Comparison of ENCODE assay signal across 1 cellular context in the genomic region with DNA sequence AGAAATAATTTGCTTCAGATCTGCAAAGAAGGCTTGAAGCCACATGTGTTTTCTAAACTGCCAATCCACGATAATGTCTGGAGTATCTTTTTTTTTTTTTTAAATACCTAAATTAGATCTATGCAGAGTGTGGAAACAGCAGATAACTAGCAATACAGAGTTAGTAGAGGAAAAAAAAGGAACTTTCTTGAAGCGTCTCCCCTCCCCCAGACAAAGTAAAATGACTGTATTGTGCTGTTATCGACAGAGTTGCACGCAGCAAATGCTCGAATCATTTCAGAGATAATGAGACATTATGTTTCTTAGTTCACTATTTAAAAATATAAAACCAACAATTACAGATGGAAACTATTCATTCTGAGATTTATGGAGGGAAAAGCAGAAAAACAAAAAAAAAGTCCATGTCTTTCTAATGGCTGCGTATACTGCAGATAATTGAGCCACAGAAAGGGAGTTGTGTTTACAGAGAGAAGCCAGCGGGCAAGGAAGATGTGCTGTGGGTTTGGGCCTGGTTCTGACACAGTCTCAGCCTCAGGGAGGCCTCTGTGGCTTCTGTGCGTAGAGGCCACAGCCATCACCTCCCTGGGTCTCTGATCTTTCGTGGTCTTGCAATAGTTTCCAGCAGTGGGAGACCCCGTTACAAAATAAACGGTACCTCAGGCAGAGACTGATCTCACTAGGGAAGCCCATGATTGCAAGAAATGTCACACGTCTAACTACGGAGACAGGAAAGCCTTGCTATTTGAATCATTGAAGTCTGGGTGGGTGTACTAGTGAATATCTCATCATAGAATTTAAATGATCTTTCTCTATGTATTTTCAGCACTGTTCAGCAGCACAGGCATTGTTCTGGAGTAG.
TF ChIP-seq lines count a peak whose summit lies in the region.

No MANE protein-coding gene starts in this region.

TF ChIP-seq in K562, 482 proteins besides CTCF, POLR2A, EP300 and RAD21 (continued from another document and continues in another):
- TF ChIP-seq, protein P1, sequence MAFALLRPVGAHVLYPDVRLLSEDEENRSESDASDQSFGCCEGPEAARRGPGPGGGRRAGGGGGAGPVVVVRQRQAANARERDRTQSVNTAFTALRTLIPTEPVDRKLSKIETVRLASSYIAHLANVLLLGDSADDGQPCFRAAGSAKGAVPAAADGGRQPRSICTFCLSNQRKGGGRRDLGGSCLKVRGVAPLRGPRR (CRISPR knock-in tag; IDR thresholded peaks at IDR 0.05), result no peak
- TF ChIP-seq ATF3 (IDR thresholded peaks at IDR 0.05), result peak; percentile 20; the same call in 1 of the 2 replicates
- no peak for TF ChIP-seq ATF3 (CRISPR knock-in tag; conservative IDR thresholded peaks at IDR 0.05)
- TF ChIP-seq NR1H2 (CRISPR knock-in tag; IDR thresholded peaks at IDR 0.05), result no peak
- TF ChIP-seq, protein P2, sequence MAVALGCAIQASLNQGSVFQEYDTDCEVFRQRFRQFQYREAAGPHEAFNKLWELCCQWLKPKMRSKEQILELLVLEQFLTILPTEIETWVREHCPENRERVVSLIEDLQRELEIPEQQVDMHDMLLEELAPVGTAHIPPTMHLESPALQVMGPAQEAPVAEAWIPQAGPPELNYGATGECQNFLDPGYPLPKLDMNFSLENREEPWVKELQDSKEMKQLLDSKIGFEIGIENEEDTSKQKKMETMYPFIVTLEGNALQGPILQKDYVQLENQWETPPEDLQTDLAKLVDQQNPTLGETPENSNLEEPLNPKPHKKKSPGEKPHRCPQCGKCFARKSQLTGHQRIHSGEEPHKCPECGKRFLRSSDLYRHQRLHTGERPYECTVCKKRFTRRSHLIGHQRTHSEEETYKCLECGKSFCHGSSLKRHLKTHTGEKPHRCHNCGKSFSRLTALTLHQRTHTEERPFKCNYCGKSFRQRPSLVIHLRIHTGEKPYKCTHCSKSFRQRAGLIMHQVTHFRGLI (CRISPR knock-in tag; IDR thresholded peaks at IDR 0.05), result no peak
- peak; percentile 32; the same call in 1 of the 2 replicates for TF ChIP-seq CEBPB (tag; IDR thresholded peaks at IDR 0.05)
- peak; percentile 54 for TF ChIP-seq CREM (IDR thresholded peaks at IDR 0.05; ENCODE audit: low read depth)
- TF ChIP-seq ADNP (tag; IDR thresholded peaks at IDR 0.05), result 0 out of 2 replicates have a peak, but pooled peaks have one; percentile 7
- TF ChIP-seq ZNF76 (CRISPR knock-in tag; IDR thresholded peaks at IDR 0.05; ENCODE audit: borderline replicate concordance), result peak; percentile 44; the same call in 1 of the 2 replicates
- TF ChIP-seq MBD2 (IDR thresholded peaks at IDR 0.05; ENCODE audit: borderline replicate concordance, low read depth), result 0 out of 2 replicates have a peak, but pooled peaks have one; percentile 5
- no peak for TF ChIP-seq SRSF1 (IDR thresholded peaks at IDR 0.05; ENCODE audit: low read depth, low read length)
- peak; percentile 81 for TF ChIP-seq ZNF197 (CRISPR knock-in tag; IDR thresholded peaks at IDR 0.05; ENCODE audit: low read depth)
- TF ChIP-seq DIDO1 (tag; IDR thresholded peaks at IDR 0.05; ENCODE audit: low read depth), result no peak
- peak; percentile 51 for TF ChIP-seq TBP (optimal IDR thresholded peaks at IDR 0.05; ENCODE audit: low read depth, low read length)
- TF ChIP-seq STAT5A (IDR thresholded peaks at IDR 0.05; ENCODE audit: borderline replicate concordance, low read length), result peak; percentile 76
- peak; percentile 67 to 71; a peak in 2 of 4 replicates for TF ChIP-seq ARNT (IDR thresholded peaks at IDR 0.05)
- TF ChIP-seq, protein P3, sequence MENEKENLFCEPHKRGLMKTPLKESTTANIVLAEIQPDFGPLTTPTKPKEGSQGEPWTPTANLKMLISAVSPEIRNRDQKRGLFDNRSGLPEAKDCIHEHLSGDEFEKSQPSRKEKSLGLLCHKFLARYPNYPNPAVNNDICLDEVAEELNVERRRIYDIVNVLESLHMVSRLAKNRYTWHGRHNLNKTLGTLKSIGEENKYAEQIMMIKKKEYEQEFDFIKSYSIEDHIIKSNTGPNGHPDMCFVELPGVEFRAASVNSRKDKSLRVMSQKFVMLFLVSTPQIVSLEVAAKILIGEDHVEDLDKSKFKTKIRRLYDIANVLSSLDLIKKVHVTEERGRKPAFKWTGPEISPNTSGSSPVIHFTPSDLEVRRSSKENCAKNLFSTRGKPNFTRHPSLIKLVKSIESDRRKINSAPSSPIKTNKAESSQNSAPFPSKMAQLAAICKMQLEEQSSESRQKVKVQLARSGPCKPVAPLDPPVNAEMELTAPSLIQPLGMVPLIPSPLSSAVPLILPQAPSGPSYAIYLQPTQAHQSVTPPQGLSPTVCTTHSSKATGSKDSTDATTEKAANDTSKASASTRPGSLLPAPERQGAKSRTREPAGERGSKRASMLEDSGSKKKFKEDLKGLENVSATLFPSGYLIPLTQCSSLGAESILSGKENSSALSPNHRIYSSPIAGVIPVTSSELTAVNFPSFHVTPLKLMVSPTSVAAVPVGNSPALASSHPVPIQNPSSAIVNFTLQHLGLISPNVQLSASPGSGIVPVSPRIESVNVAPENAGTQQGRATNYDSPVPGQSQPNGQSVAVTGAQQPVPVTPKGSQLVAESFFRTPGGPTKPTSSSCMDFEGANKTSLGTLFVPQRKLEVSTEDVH (IDR thresholded peaks at IDR 0.05; ENCODE audit: low read depth, partially characterized antibody), result peak; percentile 21
- 0 out of 2 replicates have a peak, but pooled peaks have one; percentile 43 for TF ChIP-seq RB1 (IDR thresholded peaks at IDR 0.05; ENCODE audit: low read depth)
- TF ChIP-seq NCOA2 (IDR thresholded peaks at IDR 0.05; ENCODE audit: partially characterized antibody in 2 of 2), result peak in 1 of 2 experiments; percentile 58
- peak; percentile 90 for TF ChIP-seq MEF2D (tag; conservative IDR thresholded peaks at IDR 0.05; ENCODE audit: low read depth)
- TF ChIP-seq TCF7L2 (IDR thresholded peaks at IDR 0.05; ENCODE audit: low read depth, low read length), result no peak
- TF ChIP-seq CC2D1A (IDR thresholded peaks at IDR 0.05), result peak; percentile 40; the same call in 1 of the 2 replicates
- peak; percentile 80 for TF ChIP-seq RNF2 (IDR thresholded peaks at IDR 0.05)
- peak; percentile 86 for TF ChIP-seq SMARCA4 (IDR thresholded peaks at IDR 0.05)
- peak in 1 of 2 experiments; percentile 26; a peak in 1 of 4 replicates for TF ChIP-seq RCOR1 (IDR thresholded peaks at IDR 0.05; ENCODE audit: borderline replicate concordance in 1 of 2, low read depth in 2 of 2, low read length in 2 of 2)
- TF ChIP-seq ESRRB (CRISPR knock-in tag; IDR thresholded peaks at IDR 0.05; ENCODE audit: borderline replicate concordance), result no peak
- TF ChIP-seq, protein P4, sequence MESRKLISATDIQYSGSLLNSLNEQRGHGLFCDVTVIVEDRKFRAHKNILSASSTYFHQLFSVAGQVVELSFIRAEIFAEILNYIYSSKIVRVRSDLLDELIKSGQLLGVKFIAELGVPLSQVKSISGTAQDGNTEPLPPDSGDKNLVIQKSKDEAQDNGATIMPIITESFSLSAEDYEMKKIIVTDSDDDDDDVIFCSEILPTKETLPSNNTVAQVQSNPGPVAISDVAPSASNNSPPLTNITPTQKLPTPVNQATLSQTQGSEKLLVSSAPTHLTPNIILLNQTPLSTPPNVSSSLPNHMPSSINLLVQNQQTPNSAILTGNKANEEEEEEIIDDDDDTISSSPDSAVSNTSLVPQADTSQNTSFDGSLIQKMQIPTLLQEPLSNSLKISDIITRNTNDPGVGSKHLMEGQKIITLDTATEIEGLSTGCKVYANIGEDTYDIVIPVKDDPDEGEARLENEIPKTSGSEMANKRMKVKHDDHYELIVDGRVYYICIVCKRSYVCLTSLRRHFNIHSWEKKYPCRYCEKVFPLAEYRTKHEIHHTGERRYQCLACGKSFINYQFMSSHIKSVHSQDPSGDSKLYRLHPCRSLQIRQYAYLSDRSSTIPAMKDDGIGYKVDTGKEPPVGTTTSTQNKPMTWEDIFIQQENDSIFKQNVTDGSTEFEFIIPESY (CRISPR knock-in tag; IDR thresholded peaks at IDR 0.05), result no peak
- TF ChIP-seq GATAD2A (IDR thresholded peaks at IDR 0.05), result peak; percentile 75; the same call in 1 of the 2 replicates
- TF ChIP-seq RBM25 (IDR thresholded peaks at IDR 0.05; ENCODE audit: low read depth, low read length, severe bottlenecking), result no peak
- TF ChIP-seq CTCFL (IDR thresholded peaks at IDR 0.05; ENCODE audit: borderline replicate concordance, insufficient read depth, low read depth, low read length, poor library complexity, severe bottlenecking), result no peak
- no peak for TF ChIP-seq ZNF282 (CRISPR knock-in tag; IDR thresholded peaks at IDR 0.05)
- peak; percentile 90 for TF ChIP-seq HDAC3 (IDR thresholded peaks at IDR 0.05; ENCODE audit: borderline replicate concordance, partially characterized antibody)
- TF ChIP-seq ZFX (CRISPR knock-in tag; IDR thresholded peaks at IDR 0.05), result peak; percentile 78
- peak; percentile 86 for TF ChIP-seq HMBOX1 (IDR thresholded peaks at IDR 0.05)
- TF ChIP-seq PPARD (CRISPR knock-in tag; IDR thresholded peaks at IDR 0.05), result no peak
- TF ChIP-seq ARID1B (IDR thresholded peaks at IDR 0.05), result peak; percentile 94
- peak; percentile 45 for TF ChIP-seq ZNF395 (CRISPR knock-in tag; IDR thresholded peaks at IDR 0.05)
- no peak for TF ChIP-seq POLR2G (IDR thresholded peaks at IDR 0.05; ENCODE audit: low read depth, low read length)
- TF ChIP-seq NCOA1 (IDR thresholded peaks at IDR 0.05; ENCODE audit: low read depth), result peak; percentile 69
- TF ChIP-seq CXXC5 (CRISPR knock-in tag; IDR thresholded peaks at IDR 0.05), result peak; percentile 9; the same call in 1 of the 2 replicates
- peak; percentile 92 for TF ChIP-seq LEF1 (IDR thresholded peaks at IDR 0.05)
- peak in 1 of 3 experiments; percentile 12 for TF ChIP-seq YY1 (IDR thresholded peaks at IDR 0.05; ENCODE audit: borderline replicate concordance in 1 of 3, control insufficient read depth in 1 of 3, extremely low read depth in 1 of 3, insufficient read depth in 3 of 3, insufficient read length in 1 of 3, insufficient replicate concordance in 2 of 3, low read depth in 1 of 3, low read length in 2 of 3)
- peak; percentile 77 for TF ChIP-seq ZNF175 (CRISPR knock-in tag; IDR thresholded peaks at IDR 0.05; ENCODE audit: low read depth)
- no peak for TF ChIP-seq RBM34 (IDR thresholded peaks at IDR 0.05; ENCODE audit: borderline replicate concordance, insufficient read depth, low read length)
- TF ChIP-seq FOSL1 (tag; conservative IDR thresholded peaks at IDR 0.05), result peak; percentile 82
- TF ChIP-seq ZNF347 (CRISPR knock-in tag; IDR thresholded peaks at IDR 0.05; ENCODE audit: low read depth), result no peak
- TF ChIP-seq, protein P5, sequence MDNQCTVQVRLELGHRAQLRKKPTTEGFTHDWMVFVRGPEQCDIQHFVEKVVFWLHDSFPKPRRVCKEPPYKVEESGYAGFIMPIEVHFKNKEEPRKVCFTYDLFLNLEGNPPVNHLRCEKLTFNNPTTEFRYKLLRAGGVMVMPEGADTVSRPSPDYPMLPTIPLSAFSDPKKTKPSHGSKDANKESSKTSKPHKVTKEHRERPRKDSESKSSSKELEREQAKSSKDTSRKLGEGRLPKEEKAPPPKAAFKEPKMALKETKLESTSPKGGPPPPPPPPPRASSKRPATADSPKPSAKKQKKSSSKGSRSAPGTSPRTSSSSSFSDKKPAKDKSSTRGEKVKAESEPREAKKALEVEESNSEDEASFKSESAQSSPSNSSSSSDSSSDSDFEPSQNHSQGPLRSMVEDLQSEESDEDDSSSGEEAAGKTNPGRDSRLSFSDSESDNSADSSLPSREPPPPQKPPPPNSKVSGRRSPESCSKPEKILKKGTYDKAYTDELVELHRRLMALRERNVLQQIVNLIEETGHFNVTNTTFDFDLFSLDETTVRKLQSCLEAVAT (IDR thresholded peaks at IDR 0.05), result peak in 1 of 2 experiments; percentile 68; a peak in 2 of 4 replicates
- TF ChIP-seq TAL1 (IDR thresholded peaks at IDR 0.05), result peak; percentile 88
- TF ChIP-seq ZNF764 (CRISPR knock-in tag; IDR thresholded peaks at IDR 0.05; ENCODE audit: low read depth), result no peak
- 0 out of 2 replicates have a peak, but pooled peaks have one; percentile 68 for TF ChIP-seq HDGF (IDR thresholded peaks at IDR 0.05)
- TF ChIP-seq ZBED1 (IDR thresholded peaks at IDR 0.05), result no peak
- peak; percentile 76 for TF ChIP-seq FOXM1 (IDR thresholded peaks at IDR 0.05; ENCODE audit: low read depth)
- TF ChIP-seq FOXM1 (CRISPR knock-in tag; IDR thresholded peaks at IDR 0.05; ENCODE audit: low read depth), result no peak
- TF ChIP-seq DMBX1 (CRISPR knock-in tag; IDR thresholded peaks at IDR 0.05; ENCODE audit: borderline replicate concordance), result 0 out of 2 replicates have a peak, but pooled peaks have one; percentile 26
